8 cellular contexts compared by ENCODE assay signal in genomic region chrX:6021316-6022091, GRCh38.
DNase-seq lines count a peak whose midpoint lies in the region; ATAC-seq, FAIRE-seq and TF ChIP-seq lines count a peak whose summit lies in the region.
"Had no signal": no experiment of that assay in that cellular context is flagged by ENCODE, and none has a peak within 500 bp of the region (broad histone marks: within the 10 kb centered on the region; RNA-seq: fewer than 3 reads in every experiment).

No MANE protein-coding gene starts in this region.

- TF ChIP-seq CTCF in astrocyte (IDR thresholded peaks at IDR 0.05; ENCODE audit: insufficient read depth, low read depth, low read length) (peak; percentile 60), right lobe of liver (IDR thresholded peaks at IDR 0.05) (peak; percentile 62 to 78 (median 70))

- no peaks in the 10 kb centered on the region for H3K36me3 ChIP-seq in astrocyte (ENCODE audit: insufficient read depth, low read length)
- H3K36me3 ChIP-seq in right lobe of liver: no peaks in the 10 kb centered on the region

- FAIRE-seq in astrocyte (lab: Jason Lieb, UNC): peak; percentile 84
- FAIRE-seq: TTC549 had no signal

- no peak overlapping the region for H3K4me3 Mint-ChIP-seq in astrocyte (ENCODE audit: unreplicated experiment)

- no peaks in the 10 kb centered on the region for H3K36me3 Mint-ChIP-seq in astrocyte (ENCODE audit: low read depth, unreplicated experiment)

- H4K20me1 ChIP-seq in astrocyte (ENCODE audit: insufficient read depth, low read length): no peaks in the 10 kb centered on the region

- H3K4me1 Mint-ChIP-seq in astrocyte (ENCODE audit: low read depth, unreplicated experiment): peaks cover 14% of the 10 kb centered on the region

- no peaks in the 10 kb centered on the region for H3K9me3 ChIP-seq in astrocyte (ENCODE audit: insufficient read depth, low read depth, low read length)
- H3K9me3 ChIP-seq in right lobe of liver: no peaks in the 10 kb centered on the region

- H3K9ac ChIP-seq in astrocyte (ENCODE audit: low read length): no peak overlapping the region

- H3K27ac ChIP-seq in astrocyte (ENCODE audit: low read depth, low read length): no peak overlapping the region
- H3K27ac ChIP-seq in right lobe of liver: no peak overlapping the region

- DNase-seq in EH (ENCODE audit: low read depth) (peak; percentile 0), NCI-H1417 treated with DMSO at 0.1 percent for 48 hours (lab: John Stamatoyannopoulos, UW) (peak; percentile 36), astrocyte (ENCODE audit: low read depth) (peak; percentile 21), right lobe of liver (no peak), putamen (ENCODE audit: low spot score) (no peak), mesenteric fat pad (ENCODE audit: low spot score) (no peak)

- no peaks in the 10 kb centered on the region for H3K27me3 Mint-ChIP-seq in astrocyte (ENCODE audit: low read depth, unreplicated experiment)

- peak; percentile 83 for ATAC-seq in GM19395 (IDR thresholded peaks at IDR 0.05; ENCODE audit: unreplicated experiment)
- ATAC-seq in right lobe of liver: peak; percentile 50 to 66 (median 54)

- intact Hi-C loops in right lobe of liver (cut with DNase I): no loop called here

- H3K4me2 ChIP-seq in astrocyte (ENCODE audit: low read length): no peak overlapping the region

- H3K9me3 Mint-ChIP-seq in astrocyte (ENCODE audit: unreplicated experiment): no peaks in the 10 kb centered on the region

- H3K27me3 ChIP-seq in astrocyte (ENCODE audit: insufficient read depth, low read length): no peaks in the 10 kb centered on the region
- H3K27me3 ChIP-seq in right lobe of liver: no peaks in the 10 kb centered on the region

- peaks cover 4% of the 10 kb centered on the region for H3K4me1 ChIP-seq in astrocyte (ENCODE audit: insufficient read depth, low read length)
- H3K4me1 ChIP-seq in right lobe of liver: no peaks in the 10 kb centered on the region

- no peak for TF ChIP-seq POLR2A in right lobe of liver (IDR thresholded peaks at IDR 0.05)

- H3K4me3 ChIP-seq in astrocyte (ENCODE audit: insufficient read depth, low read depth, low read length): no peak overlapping the region
- no peak overlapping the region for H3K4me3 ChIP-seq in right lobe of liver

- H3K27ac Mint-ChIP-seq in astrocyte (ENCODE audit: unreplicated experiment): no peak overlapping the region

- WGBS in right lobe of liver (ENCODE audit: insufficient coverage, low coverage, low lambda C conversion rate, missing lambda C conversion rate): 5% methylated on average over 4 of the region's 4 CpGs

- H3K79me2 ChIP-seq in astrocyte (ENCODE audit: insufficient read depth, low read length): no peaks in the 10 kb centered on the region

- no peak overlapping the region for H2AFZ ChIP-seq in astrocyte (ENCODE audit: low read depth, low read length)

Comparison
In these comparisons a context has a peak if more than half of its experiments do, and no peak if none do; other contexts are left out.
1. DNase-seq: peak in EH (single experiment), NCI-H1417 treated with DMSO at 0.1 percent for 48 hours (single experiment) and astrocyte (single experiment); none in right lobe of liver (0 of 3), putamen (single experiment) and mesenteric fat pad (single experiment).